In genomic region chr11:44531116-44531504, GRCh38 we compare ENCODE assay signal across 1 cellular context.
TF ChIP-seq lines count a peak whose summit lies in the region.

No MANE protein-coding gene starts in this region.

TF ChIP-seq in K562, 482 proteins besides CTCF, POLR2A, EP300 and RAD21 (continued from another document and continues in another):
- TF ChIP-seq USF1 (CRISPR knock-in tag; IDR thresholded peaks at IDR 0.05) = 0 out of 2 replicates have a peak, but pooled peaks have one; percentile 18
- TF ChIP-seq ZBTB43 (CRISPR knock-in tag; IDR thresholded peaks at IDR 0.05) = no peak
- no peak; a peak in 1 of 3 replicates for TF ChIP-seq CBX3 (IDR thresholded peaks at IDR 0.05; ENCODE audit: borderline replicate concordance in 1 of 2, low read length in 2 of 2)
- no peak for TF ChIP-seq GMEB1 (CRISPR knock-in tag; IDR thresholded peaks at IDR 0.05)
- TF ChIP-seq NCOA4 (IDR thresholded peaks at IDR 0.05; ENCODE audit: partially characterized antibody) = no peak
- peak; percentile 34 for TF ChIP-seq TAF1 (IDR thresholded peaks at IDR 0.05; ENCODE audit: control insufficient read depth, extremely low read depth, insufficient read depth, low read length, severe bottlenecking)
- no peak for TF ChIP-seq ARNT (IDR thresholded peaks at IDR 0.05)
- TF ChIP-seq JUN (IDR thresholded peaks at IDR 0.05; ENCODE audit: borderline replicate concordance, low read depth, low read length) = no peak
- TF ChIP-seq JUN (CRISPR knock-in tag; IDR thresholded peaks at IDR 0.05; ENCODE audit: borderline replicate concordance) = no peak
- no peak for TF ChIP-seq FUS (optimal IDR thresholded peaks at IDR 0.05; ENCODE audit: low read depth, low read length)
- TF ChIP-seq ZNF212 (CRISPR knock-in tag; IDR thresholded peaks at IDR 0.05) = no peak
- TF ChIP-seq NFATC3 (IDR thresholded peaks at IDR 0.05) = no peak
- TF ChIP-seq ARID4B (CRISPR knock-in tag; IDR thresholded peaks at IDR 0.05) = no peak
- TF ChIP-seq MYNN (IDR thresholded peaks at IDR 0.05) = peak; percentile 92
- TF ChIP-seq MYNN (CRISPR knock-in tag; IDR thresholded peaks at IDR 0.05) = no peak
- TF ChIP-seq ID3 (CRISPR knock-in tag; IDR thresholded peaks at IDR 0.05) = no peak
- TF ChIP-seq ID3 (tag; IDR thresholded peaks at IDR 0.05) = 0 out of 2 replicates have a peak, but pooled peaks have one; percentile 71
- no peak for TF ChIP-seq ELK1 (CRISPR knock-in tag; IDR thresholded peaks at IDR 0.05)
- TF ChIP-seq ZBTB5 (IDR thresholded peaks at IDR 0.05) = no peak
- no peak; the same call in 1 of the 2 replicates for TF ChIP-seq RB1 (IDR thresholded peaks at IDR 0.05; ENCODE audit: low read depth)
- TF ChIP-seq CREB3 (tag; conservative IDR thresholded peaks at IDR 0.05; ENCODE audit: low read depth) = peak; percentile 78
- TF ChIP-seq ZNF12 (CRISPR knock-in tag; IDR thresholded peaks at IDR 0.05) = no peak
- no peak for TF ChIP-seq HES1 (IDR thresholded peaks at IDR 0.05; ENCODE audit: low read depth)
- no peak for TF ChIP-seq SNAPC5 (CRISPR knock-in tag; IDR thresholded peaks at IDR 0.05)
- no peak for TF ChIP-seq FOS (IDR thresholded peaks at IDR 0.05; ENCODE audit: extremely low read depth, insufficient read length)
- TF ChIP-seq ZNF121 (CRISPR knock-in tag; conservative IDR thresholded peaks at IDR 0.05) = no peak
- TF ChIP-seq BDP1 (IDR thresholded peaks at IDR 0.05; ENCODE audit: insufficient read depth, insufficient read length) = no peak
- TF ChIP-seq BACH1 (tag; IDR thresholded peaks at IDR 0.05) = peak; percentile 76
- TF ChIP-seq ZNF586 (CRISPR knock-in tag; conservative IDR thresholded peaks at IDR 0.05) = 0 out of 2 replicates have a peak, but pooled peaks have one; percentile 2
- no peak for TF ChIP-seq COPS2 (conservative IDR thresholded peaks at IDR 0.05)
- no peak for TF ChIP-seq ARID2 (IDR thresholded peaks at IDR 0.05)
- TF ChIP-seq ZNF318 (IDR thresholded peaks at IDR 0.05; ENCODE audit: borderline replicate concordance in 1 of 2, low read depth in 1 of 2) = no peak
- no peak for TF ChIP-seq MEIS2 (IDR thresholded peaks at IDR 0.05; ENCODE audit: partially characterized antibody)
- TF ChIP-seq ZNF717 (CRISPR knock-in tag; IDR thresholded peaks at IDR 0.05) = no peak
- TF ChIP-seq ELF2 (CRISPR knock-in tag; IDR thresholded peaks at IDR 0.05) = no peak
- TF ChIP-seq ETS2 (tag; IDR thresholded peaks at IDR 0.05; ENCODE audit: borderline replicate concordance, poor library complexity, severe bottlenecking) = no peak
- TF ChIP-seq NBN (IDR thresholded peaks at IDR 0.05; ENCODE audit: low read depth) = no peak
